8 cellular contexts compared by ENCODE assay signal in the genomic region with DNA sequence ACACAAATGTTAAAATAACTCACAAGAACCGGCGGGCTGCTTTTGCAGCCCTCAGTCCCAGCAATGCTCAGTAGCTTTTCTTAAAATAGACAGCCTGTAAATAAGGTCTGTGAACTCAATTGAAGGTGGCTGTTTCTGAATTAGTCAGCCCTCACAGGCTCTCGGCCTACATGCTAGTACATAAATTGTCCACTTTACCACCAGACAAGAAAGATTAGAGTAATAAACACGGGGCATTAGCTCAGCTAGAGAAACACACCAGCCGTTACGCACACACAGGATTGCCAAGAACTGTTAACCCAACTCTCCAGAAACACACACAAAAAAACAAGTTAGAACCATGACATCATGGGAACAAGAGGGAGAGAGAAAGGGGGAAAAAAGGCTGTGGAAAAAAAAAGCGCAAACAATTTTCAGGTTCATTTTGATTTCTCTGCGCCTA.
DNase-seq lines count a peak whose midpoint lies in the region; ATAC-seq and TF ChIP-seq lines count a peak whose summit lies in the region.

No MANE protein-coding gene starts in this region.

- H3K27me3 ChIP-seq in duodenal mucosa (ENCODE audit: control insufficient read depth in 1 of 2, insufficient read depth in 2 of 2, low read length in 2 of 2) = no peaks in the 10 kb centered on the region
- H3K27me3 ChIP-seq in psoas muscle (ENCODE audit: insufficient read depth in 3 of 3, low read length in 2 of 3) = no peaks in the 10 kb centered on the region

- H3K4me1 ChIP-seq in duodenal mucosa (ENCODE audit: control insufficient read depth in 1 of 2, insufficient read depth in 2 of 2, low read length in 2 of 2) = peaks cover 0 to 3% of the 10 kb centered on the region in 2 donors
- peaks cover 34% of the 10 kb centered on the region for H3K4me1 ChIP-seq in psoas muscle

- peak; percentile 89 for ATAC-seq in GM19455 (IDR thresholded peaks at IDR 0.05; ENCODE audit: unreplicated experiment)
- ATAC-seq in HG03439 (IDR thresholded peaks at IDR 0.05; ENCODE audit: unreplicated experiment) = peak; percentile 99
- ATAC-seq in psoas muscle = peak; percentile 62 to 95 (median 90)

- no peak for TF ChIP-seq CTCF in AG10803 (conservative IDR thresholded peaks at IDR 0.05; ENCODE audit: low read length)
- TF ChIP-seq CTCF in psoas muscle (IDR thresholded peaks at IDR 0.05) = no peak

- intact Hi-C loops in psoas muscle (cut with DNase I) = no loop called here
- intact Hi-C loops in posterior cingulate gyrus (cut with DNase I) = no loop called here

- no peaks in the 10 kb centered on the region for H3K36me3 ChIP-seq in duodenal mucosa (ENCODE audit: control insufficient read depth in 1 of 2, insufficient read depth in 2 of 2, low read length in 2 of 2)
- peaks cover 0 to 18% of the 10 kb centered on the region in 2 donors for H3K36me3 ChIP-seq in psoas muscle (ENCODE audit: insufficient read depth in 1 of 2, low read depth in 1 of 2)

- 20 to 23% (median 23%) methylated on average over 8 of the region's 8 CpGs for WGBS in psoas muscle, 3 donors

- H3K4me3 ChIP-seq in AG10803 (ENCODE audit: low read length) = no peak overlapping the region
- no peak overlapping the region for H3K4me3 ChIP-seq in duodenal mucosa (ENCODE audit: low read depth in 1 of 2, low read length in 2 of 2)
- H3K4me3 ChIP-seq in psoas muscle = peak overlapping the region; percentile 60

- H3K9me3 ChIP-seq in duodenal mucosa (ENCODE audit: control insufficient read depth in 1 of 2, low read length in 2 of 2) (no peaks in the 10 kb centered on the region), psoas muscle (no peaks in the 10 kb centered on the region)

- H3K27ac ChIP-seq in duodenal mucosa (ENCODE audit: low read depth, low read length) (peak overlapping the region; percentile 5), psoas muscle (peak overlapping the region; percentile 79)

- DNase-seq in AG10803 (ENCODE audit: low read depth) = peak; percentile 83
- DNase-seq in psoas muscle = no peak
- no peak for DNase-seq in posterior cingulate gyrus
- DNase-seq in NCI-H2029 treated with DMSO at 0.1 percent for 48 hours (lab: John Stamatoyannopoulos, UW) = no peak
- DNase-seq in central memory CD4-positive, alpha-beta T cell = no peak

- peak overlapping the region in 1 of 2 donors; percentile 44 for H3K9ac ChIP-seq in duodenal mucosa (ENCODE audit: low read depth in 1 of 2, low read length in 2 of 2)
